ENCODE assay signal across 10 cellular contexts in genomic region chr21:20396798-20397197, GRCh38.
"Had no signal": no experiment of that assay in that cellular context is flagged by ENCODE, and none has a peak within 500 bp of the region (broad histone marks: within the 10 kb centered on the region; RNA-seq: fewer than 3 reads in every experiment).

No MANE protein-coding gene starts in this region.

- H3K36me3 ChIP-seq: HAP-1 had no signal

- H3K9me3 ChIP-seq: HAP-1 had no signal

- H3K4me3 ChIP-seq: GM23338, HAP-1, K562 had no signal

- FAIRE-seq: H1, HTR-8/SVneo, K562 had no signal

- H3K4me1 ChIP-seq: HAP-1 had no signal

- H3K27ac Mint-ChIP-seq: HFFc6 had no signal

- DNase-seq: H7, HFFc6, IMR-90, KG1 had no signal

- H3K4me3 Mint-ChIP-seq: GM23338, HFFc6 had no signal

- H3K4me1 Mint-ChIP-seq: GM23338 had no signal

- ATAC-seq: GM23338, HCT116, K562 had no signal
